1 cellular context compared by ENCODE assay signal in the genomic region with DNA sequence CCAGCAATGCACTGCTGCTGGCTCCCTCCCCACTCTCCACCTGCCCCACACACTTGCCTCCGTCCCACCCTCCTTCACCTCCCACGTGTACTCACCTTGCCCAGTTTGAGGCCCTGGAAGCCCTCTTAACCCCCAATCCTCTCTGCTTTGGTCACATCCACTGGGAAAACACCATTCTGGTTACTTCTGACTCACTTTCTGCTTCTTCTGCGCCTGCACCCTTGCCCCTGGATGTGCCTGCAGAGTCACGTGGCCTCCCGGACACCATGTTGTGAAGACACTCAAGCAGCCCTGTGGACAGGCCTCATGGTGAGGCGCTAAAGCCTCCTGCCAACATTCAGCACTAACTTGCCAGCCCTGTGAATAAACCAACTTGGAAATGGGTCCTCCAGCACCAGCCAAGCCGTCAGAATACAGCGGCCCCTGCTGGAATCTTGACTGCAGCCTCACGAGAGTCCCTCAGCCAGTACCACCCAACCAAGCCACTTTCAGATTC.
TF ChIP-seq lines count a peak whose summit lies in the region.

No MANE protein-coding gene starts in this region.

TF ChIP-seq in K562, 482 proteins besides CTCF, POLR2A, EP300 and RAD21 (continues in another document):
- TF ChIP-seq MTA1 (IDR thresholded peaks at IDR 0.05; ENCODE audit: borderline replicate concordance) = no peak
- TF ChIP-seq, protein P1, sequence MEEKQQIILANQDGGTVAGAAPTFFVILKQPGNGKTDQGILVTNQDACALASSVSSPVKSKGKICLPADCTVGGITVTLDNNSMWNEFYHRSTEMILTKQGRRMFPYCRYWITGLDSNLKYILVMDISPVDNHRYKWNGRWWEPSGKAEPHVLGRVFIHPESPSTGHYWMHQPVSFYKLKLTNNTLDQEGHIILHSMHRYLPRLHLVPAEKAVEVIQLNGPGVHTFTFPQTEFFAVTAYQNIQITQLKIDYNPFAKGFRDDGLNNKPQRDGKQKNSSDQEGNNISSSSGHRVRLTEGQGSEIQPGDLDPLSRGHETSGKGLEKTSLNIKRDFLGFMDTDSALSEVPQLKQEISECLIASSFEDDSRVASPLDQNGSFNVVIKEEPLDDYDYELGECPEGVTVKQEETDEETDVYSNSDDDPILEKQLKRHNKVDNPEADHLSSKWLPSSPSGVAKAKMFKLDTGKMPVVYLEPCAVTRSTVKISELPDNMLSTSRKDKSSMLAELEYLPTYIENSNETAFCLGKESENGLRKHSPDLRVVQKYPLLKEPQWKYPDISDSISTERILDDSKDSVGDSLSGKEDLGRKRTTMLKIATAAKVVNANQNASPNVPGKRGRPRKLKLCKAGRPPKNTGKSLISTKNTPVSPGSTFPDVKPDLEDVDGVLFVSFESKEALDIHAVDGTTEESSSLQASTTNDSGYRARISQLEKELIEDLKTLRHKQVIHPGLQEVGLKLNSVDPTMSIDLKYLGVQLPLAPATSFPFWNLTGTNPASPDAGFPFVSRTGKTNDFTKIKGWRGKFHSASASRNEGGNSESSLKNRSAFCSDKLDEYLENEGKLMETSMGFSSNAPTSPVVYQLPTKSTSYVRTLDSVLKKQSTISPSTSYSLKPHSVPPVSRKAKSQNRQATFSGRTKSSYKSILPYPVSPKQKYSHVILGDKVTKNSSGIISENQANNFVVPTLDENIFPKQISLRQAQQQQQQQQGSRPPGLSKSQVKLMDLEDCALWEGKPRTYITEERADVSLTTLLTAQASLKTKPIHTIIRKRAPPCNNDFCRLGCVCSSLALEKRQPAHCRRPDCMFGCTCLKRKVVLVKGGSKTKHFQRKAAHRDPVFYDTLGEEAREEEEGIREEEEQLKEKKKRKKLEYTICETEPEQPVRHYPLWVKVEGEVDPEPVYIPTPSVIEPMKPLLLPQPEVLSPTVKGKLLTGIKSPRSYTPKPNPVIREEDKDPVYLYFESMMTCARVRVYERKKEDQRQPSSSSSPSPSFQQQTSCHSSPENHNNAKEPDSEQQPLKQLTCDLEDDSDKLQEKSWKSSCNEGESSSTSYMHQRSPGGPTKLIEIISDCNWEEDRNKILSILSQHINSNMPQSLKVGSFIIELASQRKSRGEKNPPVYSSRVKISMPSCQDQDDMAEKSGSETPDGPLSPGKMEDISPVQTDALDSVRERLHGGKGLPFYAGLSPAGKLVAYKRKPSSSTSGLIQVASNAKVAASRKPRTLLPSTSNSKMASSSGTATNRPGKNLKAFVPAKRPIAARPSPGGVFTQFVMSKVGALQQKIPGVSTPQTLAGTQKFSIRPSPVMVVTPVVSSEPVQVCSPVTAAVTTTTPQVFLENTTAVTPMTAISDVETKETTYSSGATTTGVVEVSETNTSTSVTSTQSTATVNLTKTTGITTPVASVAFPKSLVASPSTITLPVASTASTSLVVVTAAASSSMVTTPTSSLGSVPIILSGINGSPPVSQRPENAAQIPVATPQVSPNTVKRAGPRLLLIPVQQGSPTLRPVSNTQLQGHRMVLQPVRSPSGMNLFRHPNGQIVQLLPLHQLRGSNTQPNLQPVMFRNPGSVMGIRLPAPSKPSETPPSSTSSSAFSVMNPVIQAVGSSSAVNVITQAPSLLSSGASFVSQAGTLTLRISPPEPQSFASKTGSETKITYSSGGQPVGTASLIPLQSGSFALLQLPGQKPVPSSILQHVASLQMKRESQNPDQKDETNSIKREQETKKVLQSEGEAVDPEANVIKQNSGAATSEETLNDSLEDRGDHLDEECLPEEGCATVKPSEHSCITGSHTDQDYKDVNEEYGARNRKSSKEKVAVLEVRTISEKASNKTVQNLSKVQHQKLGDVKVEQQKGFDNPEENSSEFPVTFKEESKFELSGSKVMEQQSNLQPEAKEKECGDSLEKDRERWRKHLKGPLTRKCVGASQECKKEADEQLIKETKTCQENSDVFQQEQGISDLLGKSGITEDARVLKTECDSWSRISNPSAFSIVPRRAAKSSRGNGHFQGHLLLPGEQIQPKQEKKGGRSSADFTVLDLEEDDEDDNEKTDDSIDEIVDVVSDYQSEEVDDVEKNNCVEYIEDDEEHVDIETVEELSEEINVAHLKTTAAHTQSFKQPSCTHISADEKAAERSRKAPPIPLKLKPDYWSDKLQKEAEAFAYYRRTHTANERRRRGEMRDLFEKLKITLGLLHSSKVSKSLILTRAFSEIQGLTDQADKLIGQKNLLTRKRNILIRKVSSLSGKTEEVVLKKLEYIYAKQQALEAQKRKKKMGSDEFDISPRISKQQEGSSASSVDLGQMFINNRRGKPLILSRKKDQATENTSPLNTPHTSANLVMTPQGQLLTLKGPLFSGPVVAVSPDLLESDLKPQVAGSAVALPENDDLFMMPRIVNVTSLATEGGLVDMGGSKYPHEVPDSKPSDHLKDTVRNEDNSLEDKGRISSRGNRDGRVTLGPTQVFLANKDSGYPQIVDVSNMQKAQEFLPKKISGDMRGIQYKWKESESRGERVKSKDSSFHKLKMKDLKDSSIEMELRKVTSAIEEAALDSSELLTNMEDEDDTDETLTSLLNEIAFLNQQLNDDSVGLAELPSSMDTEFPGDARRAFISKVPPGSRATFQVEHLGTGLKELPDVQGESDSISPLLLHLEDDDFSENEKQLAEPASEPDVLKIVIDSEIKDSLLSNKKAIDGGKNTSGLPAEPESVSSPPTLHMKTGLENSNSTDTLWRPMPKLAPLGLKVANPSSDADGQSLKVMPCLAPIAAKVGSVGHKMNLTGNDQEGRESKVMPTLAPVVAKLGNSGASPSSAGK (IDR thresholded peaks at IDR 0.05) = peak; percentile 35
- TF ChIP-seq NR4A1 (CRISPR knock-in tag; IDR thresholded peaks at IDR 0.05) = no peak
- TF ChIP-seq NR4A1 (tag; IDR thresholded peaks at IDR 0.05) = peak; percentile 49; the same call in 1 of the 2 replicates
- peak; percentile 21; the same call in 1 of the 2 replicates for TF ChIP-seq ESRRA (IDR thresholded peaks at IDR 0.05; ENCODE audit: borderline replicate concordance, low read depth)
- no peak for TF ChIP-seq CHD1 (IDR thresholded peaks at IDR 0.05; ENCODE audit: low read length)
- TF ChIP-seq NFYB (IDR thresholded peaks at IDR 0.05; ENCODE audit: extremely low read depth, insufficient read length) = no peak
- no peak for TF ChIP-seq POLR3G (IDR thresholded peaks at IDR 0.05; ENCODE audit: extremely low read depth, insufficient read length, insufficient replicate concordance)
- TF ChIP-seq, protein P2, sequence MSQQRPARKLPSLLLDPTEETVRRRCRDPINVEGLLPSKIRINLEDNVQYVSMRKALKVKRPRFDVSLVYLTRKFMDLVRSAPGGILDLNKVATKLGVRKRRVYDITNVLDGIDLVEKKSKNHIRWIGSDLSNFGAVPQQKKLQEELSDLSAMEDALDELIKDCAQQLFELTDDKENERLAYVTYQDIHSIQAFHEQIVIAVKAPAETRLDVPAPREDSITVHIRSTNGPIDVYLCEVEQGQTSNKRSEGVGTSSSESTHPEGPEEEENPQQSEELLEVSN (IDR thresholded peaks at IDR 0.05; ENCODE audit: borderline replicate concordance in 1 of 2, extremely low read depth in 1 of 2, insufficient read depth in 1 of 2, insufficient read length in 1 of 2, low read depth in 1 of 2, low read length in 1 of 2, poor library complexity in 1 of 2, severe bottlenecking in 1 of 2) = peak; percentile 14 to 19
- TF ChIP-seq, protein P3, sequence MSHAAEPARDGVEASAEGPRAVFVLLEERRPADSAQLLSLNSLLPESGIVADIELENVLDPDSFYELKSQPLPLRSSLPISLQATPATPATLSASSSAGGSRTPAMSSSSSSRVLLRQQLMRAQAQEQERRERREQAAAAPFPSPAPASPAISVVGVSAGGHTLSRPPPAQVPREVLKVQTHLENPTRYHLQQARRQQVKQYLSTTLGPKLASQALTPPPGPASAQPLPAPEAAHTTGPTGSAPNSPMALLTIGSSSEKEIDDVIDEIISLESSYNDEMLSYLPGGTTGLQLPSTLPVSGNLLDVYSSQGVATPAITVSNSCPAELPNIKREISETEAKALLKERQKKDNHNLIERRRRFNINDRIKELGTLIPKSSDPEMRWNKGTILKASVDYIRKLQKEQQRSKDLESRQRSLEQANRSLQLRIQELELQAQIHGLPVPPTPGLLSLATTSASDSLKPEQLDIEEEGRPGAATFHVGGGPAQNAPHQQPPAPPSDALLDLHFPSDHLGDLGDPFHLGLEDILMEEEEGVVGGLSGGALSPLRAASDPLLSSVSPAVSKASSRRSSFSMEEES (CRISPR knock-in tag; IDR thresholded peaks at IDR 0.05) = peak; percentile 33
- TF ChIP-seq STAT5B (CRISPR knock-in tag; IDR thresholded peaks at IDR 0.05) = no peak
- TF ChIP-seq, protein P4, sequence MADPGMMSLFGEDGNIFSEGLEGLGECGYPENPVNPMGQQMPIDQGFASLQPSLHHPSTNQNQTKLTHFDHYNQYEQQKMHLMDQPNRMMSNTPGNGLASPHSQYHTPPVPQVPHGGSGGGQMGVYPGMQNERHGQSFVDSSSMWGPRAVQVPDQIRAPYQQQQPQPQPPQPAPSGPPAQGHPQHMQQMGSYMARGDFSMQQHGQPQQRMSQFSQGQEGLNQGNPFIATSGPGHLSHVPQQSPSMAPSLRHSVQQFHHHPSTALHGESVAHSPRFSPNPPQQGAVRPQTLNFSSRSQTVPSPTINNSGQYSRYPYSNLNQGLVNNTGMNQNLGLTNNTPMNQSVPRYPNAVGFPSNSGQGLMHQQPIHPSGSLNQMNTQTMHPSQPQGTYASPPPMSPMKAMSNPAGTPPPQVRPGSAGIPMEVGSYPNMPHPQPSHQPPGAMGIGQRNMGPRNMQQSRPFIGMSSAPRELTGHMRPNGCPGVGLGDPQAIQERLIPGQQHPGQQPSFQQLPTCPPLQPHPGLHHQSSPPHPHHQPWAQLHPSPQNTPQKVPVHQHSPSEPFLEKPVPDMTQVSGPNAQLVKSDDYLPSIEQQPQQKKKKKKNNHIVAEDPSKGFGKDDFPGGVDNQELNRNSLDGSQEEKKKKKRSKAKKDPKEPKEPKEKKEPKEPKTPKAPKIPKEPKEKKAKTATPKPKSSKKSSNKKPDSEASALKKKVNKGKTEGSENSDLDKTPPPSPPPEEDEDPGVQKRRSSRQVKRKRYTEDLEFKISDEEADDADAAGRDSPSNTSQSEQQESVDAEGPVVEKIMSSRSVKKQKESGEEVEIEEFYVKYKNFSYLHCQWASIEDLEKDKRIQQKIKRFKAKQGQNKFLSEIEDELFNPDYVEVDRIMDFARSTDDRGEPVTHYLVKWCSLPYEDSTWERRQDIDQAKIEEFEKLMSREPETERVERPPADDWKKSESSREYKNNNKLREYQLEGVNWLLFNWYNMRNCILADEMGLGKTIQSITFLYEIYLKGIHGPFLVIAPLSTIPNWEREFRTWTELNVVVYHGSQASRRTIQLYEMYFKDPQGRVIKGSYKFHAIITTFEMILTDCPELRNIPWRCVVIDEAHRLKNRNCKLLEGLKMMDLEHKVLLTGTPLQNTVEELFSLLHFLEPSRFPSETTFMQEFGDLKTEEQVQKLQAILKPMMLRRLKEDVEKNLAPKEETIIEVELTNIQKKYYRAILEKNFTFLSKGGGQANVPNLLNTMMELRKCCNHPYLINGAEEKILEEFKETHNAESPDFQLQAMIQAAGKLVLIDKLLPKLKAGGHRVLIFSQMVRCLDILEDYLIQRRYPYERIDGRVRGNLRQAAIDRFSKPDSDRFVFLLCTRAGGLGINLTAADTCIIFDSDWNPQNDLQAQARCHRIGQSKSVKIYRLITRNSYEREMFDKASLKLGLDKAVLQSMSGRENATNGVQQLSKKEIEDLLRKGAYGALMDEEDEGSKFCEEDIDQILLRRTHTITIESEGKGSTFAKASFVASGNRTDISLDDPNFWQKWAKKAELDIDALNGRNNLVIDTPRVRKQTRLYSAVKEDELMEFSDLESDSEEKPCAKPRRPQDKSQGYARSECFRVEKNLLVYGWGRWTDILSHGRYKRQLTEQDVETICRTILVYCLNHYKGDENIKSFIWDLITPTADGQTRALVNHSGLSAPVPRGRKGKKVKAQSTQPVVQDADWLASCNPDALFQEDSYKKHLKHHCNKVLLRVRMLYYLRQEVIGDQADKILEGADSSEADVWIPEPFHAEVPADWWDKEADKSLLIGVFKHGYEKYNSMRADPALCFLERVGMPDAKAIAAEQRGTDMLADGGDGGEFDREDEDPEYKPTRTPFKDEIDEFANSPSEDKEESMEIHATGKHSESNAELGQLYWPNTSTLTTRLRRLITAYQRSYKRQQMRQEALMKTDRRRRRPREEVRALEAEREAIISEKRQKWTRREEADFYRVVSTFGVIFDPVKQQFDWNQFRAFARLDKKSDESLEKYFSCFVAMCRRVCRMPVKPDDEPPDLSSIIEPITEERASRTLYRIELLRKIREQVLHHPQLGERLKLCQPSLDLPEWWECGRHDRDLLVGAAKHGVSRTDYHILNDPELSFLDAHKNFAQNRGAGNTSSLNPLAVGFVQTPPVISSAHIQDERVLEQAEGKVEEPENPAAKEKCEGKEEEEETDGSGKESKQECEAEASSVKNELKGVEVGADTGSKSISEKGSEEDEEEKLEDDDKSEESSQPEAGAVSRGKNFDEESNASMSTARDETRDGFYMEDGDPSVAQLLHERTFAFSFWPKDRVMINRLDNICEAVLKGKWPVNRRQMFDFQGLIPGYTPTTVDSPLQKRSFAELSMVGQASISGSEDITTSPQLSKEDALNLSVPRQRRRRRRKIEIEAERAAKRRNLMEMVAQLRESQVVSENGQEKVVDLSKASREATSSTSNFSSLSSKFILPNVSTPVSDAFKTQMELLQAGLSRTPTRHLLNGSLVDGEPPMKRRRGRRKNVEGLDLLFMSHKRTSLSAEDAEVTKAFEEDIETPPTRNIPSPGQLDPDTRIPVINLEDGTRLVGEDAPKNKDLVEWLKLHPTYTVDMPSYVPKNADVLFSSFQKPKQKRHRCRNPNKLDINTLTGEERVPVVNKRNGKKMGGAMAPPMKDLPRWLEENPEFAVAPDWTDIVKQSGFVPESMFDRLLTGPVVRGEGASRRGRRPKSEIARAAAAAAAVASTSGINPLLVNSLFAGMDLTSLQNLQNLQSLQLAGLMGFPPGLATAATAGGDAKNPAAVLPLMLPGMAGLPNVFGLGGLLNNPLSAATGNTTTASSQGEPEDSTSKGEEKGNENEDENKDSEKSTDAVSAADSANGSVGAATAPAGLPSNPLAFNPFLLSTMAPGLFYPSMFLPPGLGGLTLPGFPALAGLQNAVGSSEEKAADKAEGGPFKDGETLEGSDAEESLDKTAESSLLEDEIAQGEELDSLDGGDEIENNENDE (IDR thresholded peaks at IDR 0.05; ENCODE audit: low read depth, low read length) = no peak
- TF ChIP-seq SAFB2 (IDR thresholded peaks at IDR 0.05; ENCODE audit: borderline replicate concordance, low read depth, low read length, severe bottlenecking) = no peak
- TF ChIP-seq, protein P5, sequence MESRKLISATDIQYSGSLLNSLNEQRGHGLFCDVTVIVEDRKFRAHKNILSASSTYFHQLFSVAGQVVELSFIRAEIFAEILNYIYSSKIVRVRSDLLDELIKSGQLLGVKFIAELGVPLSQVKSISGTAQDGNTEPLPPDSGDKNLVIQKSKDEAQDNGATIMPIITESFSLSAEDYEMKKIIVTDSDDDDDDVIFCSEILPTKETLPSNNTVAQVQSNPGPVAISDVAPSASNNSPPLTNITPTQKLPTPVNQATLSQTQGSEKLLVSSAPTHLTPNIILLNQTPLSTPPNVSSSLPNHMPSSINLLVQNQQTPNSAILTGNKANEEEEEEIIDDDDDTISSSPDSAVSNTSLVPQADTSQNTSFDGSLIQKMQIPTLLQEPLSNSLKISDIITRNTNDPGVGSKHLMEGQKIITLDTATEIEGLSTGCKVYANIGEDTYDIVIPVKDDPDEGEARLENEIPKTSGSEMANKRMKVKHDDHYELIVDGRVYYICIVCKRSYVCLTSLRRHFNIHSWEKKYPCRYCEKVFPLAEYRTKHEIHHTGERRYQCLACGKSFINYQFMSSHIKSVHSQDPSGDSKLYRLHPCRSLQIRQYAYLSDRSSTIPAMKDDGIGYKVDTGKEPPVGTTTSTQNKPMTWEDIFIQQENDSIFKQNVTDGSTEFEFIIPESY (CRISPR knock-in tag; IDR thresholded peaks at IDR 0.05) = peak; percentile 59
- TF ChIP-seq CXXC5 (CRISPR knock-in tag; IDR thresholded peaks at IDR 0.05) = peak; percentile 31; the same call in 1 of the 2 replicates
- TF ChIP-seq BHLHE40 (IDR thresholded peaks at IDR 0.05; ENCODE audit: low read length) = 0 out of 2 replicates have a peak, but pooled peaks have one; percentile 18
- peak; percentile 32; the same call in 1 of the 2 replicates for TF ChIP-seq ZFX (CRISPR knock-in tag; IDR thresholded peaks at IDR 0.05)
- peak; percentile 11 for TF ChIP-seq L3MBTL2 (IDR thresholded peaks at IDR 0.05)
- 0 out of 2 replicates have a peak, but pooled peaks have one; percentile 74 for TF ChIP-seq HDGF (IDR thresholded peaks at IDR 0.05)
- no peak for TF ChIP-seq FOXJ3 (CRISPR knock-in tag; IDR thresholded peaks at IDR 0.05)
